Comparison of ENCODE assay signal across 37 cellular contexts in the genomic region with DNA sequence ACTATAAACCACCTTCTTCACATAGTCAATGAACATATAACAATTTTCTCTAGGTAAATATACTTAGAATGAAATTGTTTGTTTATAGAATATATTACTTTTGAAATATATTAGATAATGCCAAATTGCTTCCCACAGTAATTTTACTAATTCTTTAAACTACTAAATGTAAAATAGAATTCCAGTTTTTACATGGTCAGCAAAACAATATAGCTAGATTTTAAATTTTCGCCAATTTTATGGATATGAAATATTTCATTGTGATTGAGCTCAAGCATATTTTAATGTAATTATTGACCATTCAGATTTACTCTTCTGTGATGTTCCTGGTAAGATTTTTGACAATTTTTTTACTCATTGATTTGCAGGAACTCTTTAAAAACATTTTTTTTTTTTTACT.
"Had no signal": no experiment of that assay in that cellular context is flagged by ENCODE, and none has a peak within 500 bp of the region (broad histone marks: within the 10 kb centered on the region; RNA-seq: fewer than 3 reads in every experiment).

No MANE protein-coding gene starts in this region.

- H3K36me3 ChIP-seq: adrenal gland, brain microvascular endothelial cell, breast epithelium had no signal

- H3K4me1 Mint-ChIP-seq: activated B cell treated with CpG ODN at 0.5 μM for 24 hours; activated T-helper 17 cell treated with anti-CD3 and anti-CD28 coated beads, Interleukin-2, amount 50 U/mL, for 72 hours had no signal

- DNase-seq: activated B cell treated with CpG ODN at 0.5 μM for 24 hours; activated CD4-positive, alpha-beta memory T cell treated with anti-CD3 and anti-CD28 coated beads for 36 hours; activated CD4-positive, alpha-beta T cell treated with anti-CD3 and anti-CD28 coated beads for 4 hours; activated CD4-positive, alpha-beta T cell treated with anti-CD3 and anti-CD28 coated beads, Interleukin-2, amount 10 ng/mL, durations not matched to agents 24 days and 14 days; activated CD4-positive, alpha-beta T cell treated with anti-CD3 and anti-CD28 coated beads, Interleukin-2, amount 50 U/mL, for 1 hour; activated CD4-positive, alpha-beta T cell treated with anti-CD3 and anti-CD28 coated beads, Interleukin-2, amount 50 U/mL, for 4 hours; activated CD4-positive, CD25-positive, alpha-beta regulatory T cell treated with anti-CD3 and anti-CD28 coated beads, Interleukin-2, amount 50 U/mL, for 72 hours; activated CD8-positive, alpha-beta memory T cell treated with anti-CD3 and anti-CD28 coated beads, Interleukin-2, amount 50 U/mL, for 4 hours; activated CD8-positive, alpha-beta T cell treated with anti-CD3 and anti-CD28 coated beads for 36 hours; activated effector memory CD4-positive, alpha-beta T cell treated with anti-CD3 and anti-CD28 coated beads, Interleukin-2, amount 50 U/mL, for 16 hours; activated gamma-delta T cell treated with Interleukin-2 at 50 U/mL for 16 hours; activated naive CD4-positive, alpha-beta T cell; activated naive CD4-positive, alpha-beta T cell treated with anti-CD3 and anti-CD28 coated beads for 36 hours; activated naive CD4-positive, alpha-beta T cell treated with anti-CD3 and anti-CD28 coated beads, Interleukin-2, amount 50 U/mL, for 16 hours; activated naive CD8-positive, alpha-beta T cell treated with anti-CD3 and anti-CD28 coated beads for 36 hours; activated T-cell treated with anti-CD3 and anti-CD28 coated beads for 4 hours; activated T-cell treated with anti-CD3 and anti-CD28 coated beads, Interleukin-2, amount 50 U/mL, for 1 hour; activated T-cell treated with anti-CD3 and anti-CD28 coated beads, Interleukin-2, amount 50 U/mL, for 4 hours; activated T-cell treated with anti-CD3 and anti-CD28 coated beads, Interleukin-2, amount 50 U/mL, for 72 hours; adrenal gland; amniotic stem cell; aorta; body of pancreas; brain microvascular endothelial cell; central memory CD4-positive, alpha-beta T cell; T-helper 1 cell; T-helper 2 cell; T-helper 9 cell had no signal

- H3K27ac Mint-ChIP-seq: activated B cell treated with CpG ODN at 0.5 μM for 24 hours; activated CD4-positive, alpha-beta memory T cell treated with anti-CD3 and anti-CD28 coated beads for 36 hours; activated CD4-positive, alpha-beta T cell treated with anti-CD3 and anti-CD28 coated beads, Interleukin-2, amount 10 ng/mL, durations not matched to agents 24 days and 14 days; activated CD8-positive, alpha-beta T cell treated with anti-CD3 and anti-CD28 coated beads for 36 hours; activated naive CD4-positive, alpha-beta T cell treated with anti-CD3 and anti-CD28 coated beads for 36 hours; activated naive CD4-positive, alpha-beta T cell treated with anti-CD3 and anti-CD28 coated beads, Interleukin-2, amount 50 U/mL, for 72 hours; activated naive CD8-positive, alpha-beta T cell treated with anti-CD3 and anti-CD28 coated beads for 36 hours; activated T-cell treated with anti-CD3 and anti-CD28 coated beads, Interleukin-2, amount 50 U/mL, for 72 hours; activated T-helper 1 cell treated with anti-CD3 and anti-CD28 coated beads, Interleukin-12 subunit alpha, Interleukin-12 subunit beta, Interleukin-2, Interleukin-4 antibody, amounts not matched to agents 30 ng/mL and 10 ng/mL and 1 ng/mL, durations not matched to agents 14 hours and 24 hours and 36 hours; activated T-helper 17 cell treated with anti-CD3 and anti-CD28 coated beads, Interleukin-2, amount 50 U/mL, for 72 hours; T-helper 1 cell treated with Interleukin-12 subunit alpha and Interleukin-12 subunit beta and Interleukin-4 antibody, amounts not matched to agents 30 μg/mL and 1 μg/mL, for 36 hours; T-helper 2 cell treated with Interferon-gamma antibody and Interleukin-4, amounts not matched to agents 5 μg/mL and 100 μg/mL, for 36 hours had no signal

- H3K9me3 ChIP-seq: adrenal gland, body of pancreas, breast epithelium had no signal

- H3K4me3 Mint-ChIP-seq: activated B cell treated with CpG ODN at 0.5 μM for 24 hours; activated CD4-positive, alpha-beta memory T cell treated with anti-CD3 and anti-CD28 coated beads for 36 hours; activated CD4-positive, alpha-beta T cell treated with anti-CD3 and anti-CD28 coated beads, Interleukin-2, amount 10 ng/mL, durations not matched to agents 24 days and 14 days; activated CD8-positive, alpha-beta T cell treated with anti-CD3 and anti-CD28 coated beads for 36 hours; activated naive CD4-positive, alpha-beta T cell treated with anti-CD3 and anti-CD28 coated beads for 36 hours; activated naive CD8-positive, alpha-beta T cell treated with anti-CD3 and anti-CD28 coated beads for 36 hours; activated T-cell treated with anti-CD3 and anti-CD28 coated beads, Interleukin-2, amount 50 U/mL, for 4 hours; activated T-cell treated with anti-CD3 and anti-CD28 coated beads, Interleukin-2, amount 50 U/mL, for 72 hours; activated T-helper 1 cell treated with anti-CD3 and anti-CD28 coated beads, Interleukin-12 subunit alpha, Interleukin-12 subunit beta, Interleukin-2, Interleukin-4 antibody, amounts not matched to agents 30 ng/mL and 10 ng/mL and 1 ng/mL, durations not matched to agents 14 hours and 24 hours and 36 hours; activated T-helper 17 cell treated with anti-CD3 and anti-CD28 coated beads, Interleukin-2, amount 50 U/mL, for 72 hours; T-helper 1 cell treated with Interleukin-12 subunit alpha and Interleukin-12 subunit beta and Interleukin-4 antibody, amounts not matched to agents 30 μg/mL and 1 μg/mL, for 36 hours; T-helper 2 cell treated with Interferon-gamma antibody and Interleukin-4, amounts not matched to agents 5 μg/mL and 100 μg/mL, for 36 hours had no signal

- H3K4me3 ChIP-seq: adrenal gland, body of pancreas, breast epithelium had no signal

- H3K27ac ChIP-seq: adrenal gland, body of pancreas, brain microvascular endothelial cell, breast epithelium, VCaP had no signal

- FAIRE-seq: astrocyte, TTC549 had no signal

- H3K27me3 ChIP-seq: adrenal gland, body of pancreas, brain microvascular endothelial cell, breast epithelium had no signal

- H3K4me1 ChIP-seq: adrenal gland, body of pancreas, breast epithelium had no signal

- H3K36me3 Mint-ChIP-seq: activated CD4-positive, alpha-beta memory T cell treated with anti-CD3 and anti-CD28 coated beads for 36 hours; activated naive CD4-positive, alpha-beta T cell treated with anti-CD3 and anti-CD28 coated beads, Interleukin-2, amount 50 U/mL, for 72 hours had no signal

- H3K9me3 Mint-ChIP-seq: activated B cell treated with CpG ODN at 0.5 μM for 24 hours; activated CD4-positive, alpha-beta memory T cell treated with anti-CD3 and anti-CD28 coated beads for 36 hours; activated naive CD4-positive, alpha-beta T cell treated with anti-CD3 and anti-CD28 coated beads for 36 hours; activated naive CD4-positive, alpha-beta T cell treated with anti-CD3 and anti-CD28 coated beads, Interleukin-2, amount 50 U/mL, for 72 hours; activated naive CD8-positive, alpha-beta T cell treated with anti-CD3 and anti-CD28 coated beads for 36 hours; activated T-cell treated with anti-CD3 and anti-CD28 coated beads, Interleukin-2, amount 50 U/mL, for 4 hours; activated T-helper 1 cell treated with anti-CD3 and anti-CD28 coated beads, Interleukin-12 subunit alpha, Interleukin-12 subunit beta, Interleukin-2, Interleukin-4 antibody, amounts not matched to agents 30 ng/mL and 10 ng/mL and 1 ng/mL, durations not matched to agents 14 hours and 24 hours and 36 hours; activated T-helper 17 cell treated with anti-CD3 and anti-CD28 coated beads, Interleukin-2, amount 50 U/mL, for 72 hours had no signal

- ATAC-seq: activated CD8-positive, alpha-beta T cell treated with anti-CD3 and anti-CD28 coated beads for 36 hours; activated naive CD4-positive, alpha-beta T cell treated with anti-CD3 and anti-CD28 coated beads, Interleukin-2, amount 50 U/mL, for 72 hours; activated T-cell treated with anti-CD3 and anti-CD28 coated beads, Interleukin-2, amount 50 U/mL, for 4 hours; activated T-cell treated with anti-CD3 and anti-CD28 coated beads, Interleukin-2, amount 50 U/mL, for 72 hours; activated T-helper 17 cell treated with anti-CD3 and anti-CD28 coated beads, Interleukin-2, amount 50 U/mL, for 72 hours; body of pancreas had no signal

- H3K27me3 Mint-ChIP-seq: activated B cell treated with CpG ODN at 0.5 μM for 24 hours; activated CD4-positive, alpha-beta memory T cell treated with anti-CD3 and anti-CD28 coated beads for 36 hours; activated CD8-positive, alpha-beta T cell treated with anti-CD3 and anti-CD28 coated beads for 36 hours; activated naive CD8-positive, alpha-beta T cell treated with anti-CD3 and anti-CD28 coated beads for 36 hours; activated T-helper 17 cell treated with anti-CD3 and anti-CD28 coated beads, Interleukin-2, amount 50 U/mL, for 72 hours had no signal
